Comparison of ENCODE assay signal across 9 cellular contexts in the genomic region with DNA sequence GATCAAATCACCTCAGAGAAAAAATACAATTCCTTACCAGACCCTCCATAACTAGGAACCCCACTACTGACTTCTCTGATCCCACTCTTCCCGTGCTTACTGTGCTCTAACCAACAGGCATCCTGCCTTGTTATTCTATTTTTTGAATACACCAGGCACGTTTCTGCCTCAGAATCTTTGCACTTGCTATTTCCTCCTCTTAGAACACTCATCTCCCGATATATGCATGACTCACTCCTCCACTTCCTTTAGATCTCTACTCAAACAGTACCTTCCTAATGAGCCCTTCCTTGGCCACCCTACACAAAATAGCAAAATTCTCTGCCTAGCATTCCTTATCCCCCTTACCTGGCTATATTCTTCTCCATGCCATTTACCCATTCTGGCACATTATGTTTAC. TPM values are rescaled to one million over a fixed set of nuclear protein-coding genes. Genes with fewer than 3 reads are reported as not detected.
A peak's percentile ranks its signal among the peaks of the same experiment; 100 is the strongest.
DNase-seq lines count a peak whose midpoint lies in the region; ATAC-seq and TF ChIP-seq lines count a peak whose summit lies in the region.
"Had no signal": no experiment of that assay in that cellular context is flagged by ENCODE, and none has a peak within 500 bp of the region (broad histone marks: within the 10 kb centered on the region; RNA-seq: fewer than 3 reads in every experiment).

No MANE protein-coding gene starts in this region.

- H3K4me1 Mint-ChIP-seq in activated naive CD8-positive, alpha-beta T cell treated with anti-CD3 and anti-CD28 coated beads, Interleukin-2, amount 50 U/mL, for 24 hours, result peaks cover 17% of the 10 kb centered on the region
- peaks cover 7 to 20% (median 11%) of the 10 kb centered on the region in 7 donors for H3K4me1 Mint-ChIP-seq in naive thymus-derived CD4-positive, alpha-beta T cell

- no peaks in the 10 kb centered on the region for H4K20me1 ChIP-seq in Loucy (ENCODE audit: insufficient read depth, low read length, poor library complexity, severe bottlenecking)

- H3K79me2 ChIP-seq in Loucy (ENCODE audit: insufficient read depth, low read length), result no peaks in the 10 kb centered on the region

- peak overlapping the region; percentile 81 for H3K27ac Mint-ChIP-seq in activated naive CD8-positive, alpha-beta T cell treated with anti-CD3 and anti-CD28 coated beads, Interleukin-2, amount 50 U/mL, for 24 hours
- H3K27ac Mint-ChIP-seq in naive thymus-derived CD4-positive, alpha-beta T cell, result peak overlapping the region in 3 of 9 donors; percentile 19 to 61 (median 57)

- ATAC-seq in activated naive CD8-positive, alpha-beta T cell treated with anti-CD3 and anti-CD28 coated beads, Interleukin-2, amount 50 U/mL, for 24 hours, result peak; percentile 62
- peak; percentile 53 for ATAC-seq in naive thymus-derived CD4-positive, alpha-beta T cell

- peak; percentile 94 for DNase-seq in ELR (ENCODE audit: low read depth)
- no peak for DNase-seq in activated naive CD8-positive, alpha-beta T cell treated with anti-CD3 and anti-CD28 coated beads, Interleukin-2, amount 50 U/mL, for 24 hours
- no peak for DNase-seq in naive thymus-derived CD4-positive, alpha-beta T cell
- no peak for DNase-seq in hippocampal formation (lab: John Stamatoyannopoulos, UW)
- no peak for DNase-seq in NK-92 treated with Interleukin-12 subunit alpha and Interleukin-12 subunit beta, amount 100 ng/mL, for 24 hours (lab: John Stamatoyannopoulos, UW)
- no peak for DNase-seq in NCI-H128 (lab: John Stamatoyannopoulos, UW; ENCODE audit: unreplicated experiment)
- DNase-seq in stimulated activated CD8-positive, alpha-beta memory T cell treated with anti-CD3 and anti-CD28 coated beads, Interleukin-4, amount 100 ng/mL, for 48 hours, result no peak

- peak overlapping the region; percentile 46 for H3K4me2 ChIP-seq in Loucy (ENCODE audit: low read depth, low read length, poor library complexity, severe bottlenecking)

- H3K9ac ChIP-seq in Loucy (ENCODE audit: low read depth, low read length, poor library complexity, severe bottlenecking), result no peak overlapping the region

- POLR2A ChIA-PET in naive thymus-derived CD4-positive, alpha-beta T cell (lab: Charles Lee), result no interaction called here

- H3F3A ChIP-seq in Loucy (ENCODE audit: low read depth), result no peaks in the 10 kb centered on the region

- H3K27me3 Mint-ChIP-seq in activated naive CD8-positive, alpha-beta T cell treated with anti-CD3 and anti-CD28 coated beads, Interleukin-2, amount 50 U/mL, for 24 hours, result no peaks in the 10 kb centered on the region
- H3K27me3 Mint-ChIP-seq in naive thymus-derived CD4-positive, alpha-beta T cell, result no peaks in the 10 kb centered on the region

- peaks cover 30% of the 10 kb centered on the region for H3K36me3 Mint-ChIP-seq in activated naive CD8-positive, alpha-beta T cell treated with anti-CD3 and anti-CD28 coated beads, Interleukin-2, amount 50 U/mL, for 24 hours (ENCODE audit: low read depth)
- H3K36me3 Mint-ChIP-seq in naive thymus-derived CD4-positive, alpha-beta T cell, result peaks cover 3 to 38% (median 26%) of the 10 kb centered on the region in 5 donors

- H2AFZ ChIP-seq in Loucy (ENCODE audit: low read length), result no peak overlapping the region; the same call in 1 of the 2 replicates

- H3K4me3 ChIP-seq in Loucy (ENCODE audit: low read length, poor library complexity, severe bottlenecking), result peak overlapping the region; percentile 13
- no peak overlapping the region for H3K4me3 ChIP-seq in naive thymus-derived CD4-positive, alpha-beta T cell (ENCODE audit: low read length)
- H3K4me3 ChIP-seq: right atrium auricular region had no signal

- CTCF ChIA-PET in naive thymus-derived CD4-positive, alpha-beta T cell (lab: Charles Lee), result no interaction called here

- peak overlapping the region; percentile 21 for H3K4me3 Mint-ChIP-seq in activated naive CD8-positive, alpha-beta T cell treated with anti-CD3 and anti-CD28 coated beads, Interleukin-2, amount 50 U/mL, for 24 hours
- peak overlapping the region in 1 of 10 donors; percentile 40 for H3K4me3 Mint-ChIP-seq in naive thymus-derived CD4-positive, alpha-beta T cell

- H3K9me3 Mint-ChIP-seq in activated naive CD8-positive, alpha-beta T cell treated with anti-CD3 and anti-CD28 coated beads, Interleukin-2, amount 50 U/mL, for 24 hours, result no peaks in the 10 kb centered on the region
- no peaks in the 10 kb centered on the region for H3K9me3 Mint-ChIP-seq in naive thymus-derived CD4-positive, alpha-beta T cell

- intact Hi-C loops in naive thymus-derived CD4-positive, alpha-beta T cell (cut with micrococcal nuclease), result no loop called here

- TF ChIP-seq CTCF in Loucy (conservative IDR thresholded peaks at IDR 0.05; ENCODE audit: low read length), result no peak

- H3K9me2 ChIP-seq in Loucy (replicated peaks; ENCODE audit: low read depth, low read length), result no peaks in the 10 kb centered on the region

- H3K4me1 ChIP-seq in Loucy (ENCODE audit: insufficient read depth, low read length, poor library complexity, severe bottlenecking), result peaks cover 8% of the 10 kb centered on the region
- H3K4me1 ChIP-seq in naive thymus-derived CD4-positive, alpha-beta T cell (ENCODE audit: control insufficient read depth in 2 of 2, insufficient read depth in 2 of 2, low read length in 2 of 2), result no peaks in the 10 kb centered on the region
- H3K4me1 ChIP-seq: right atrium auricular region had no signal

- H3K9me3 ChIP-seq in Loucy (ENCODE audit: insufficient read depth, low read depth, low read length), result no peaks in the 10 kb centered on the region
- no peaks in the 10 kb centered on the region for H3K9me3 ChIP-seq in naive thymus-derived CD4-positive, alpha-beta T cell (ENCODE audit: control insufficient read depth in 2 of 3, low read length in 3 of 3)
- H3K9me3 ChIP-seq: right atrium auricular region had no signal

- H3K27ac ChIP-seq in naive thymus-derived CD4-positive, alpha-beta T cell (ENCODE audit: low read depth, low read length), result no peak overlapping the region
- H3K27ac ChIP-seq: right atrium auricular region had no signal

- peaks cover 11% of the 10 kb centered on the region; the same call in 1 of the 2 replicates for H3K36me3 ChIP-seq in Loucy (ENCODE audit: insufficient read depth, low read length)
- peaks cover 0 to 6% (median 3%) of the 10 kb centered on the region in 3 experiments for H3K36me3 ChIP-seq in naive thymus-derived CD4-positive, alpha-beta T cell (ENCODE audit: control insufficient read depth in 2 of 3, insufficient read depth in 3 of 3, low read length in 3 of 3)

- H3K27me3 ChIP-seq in Loucy (ENCODE audit: insufficient read depth, low read length, poor library complexity, severe bottlenecking), result no peaks in the 10 kb centered on the region
- H3K27me3 ChIP-seq in naive thymus-derived CD4-positive, alpha-beta T cell (ENCODE audit: control insufficient read depth in 2 of 2, insufficient read depth in 2 of 2, low read length in 2 of 2), result no peaks in the 10 kb centered on the region
- H3K27me3 ChIP-seq: right atrium auricular region had no signal

RNA-seq across cellular contexts. Expression of a gene that starts 43.9 kb away (rescaled TPM):
- total RNA-seq in naive thymus-derived CD4-positive, alpha-beta T cell, result 10 to 100 TPM; 41.3 to 63.8 (median 55.8) TPM
- 10 to 100 TPM; 52.5 to 73.6 TPM for polyA plus RNA-seq in naive thymus-derived CD4-positive, alpha-beta T cell
